ENCODE assay signal across 8 cellular contexts in genomic region chr19:42244452-42245220, GRCh38. TPM values are rescaled to one million over a fixed set of nuclear protein-coding genes. Genes with fewer than 3 reads are reported as not detected.
DNase-seq lines count a peak whose midpoint lies in the region; ATAC-seq and TF ChIP-seq lines count a peak whose summit lies in the region.

No MANE protein-coding gene starts in this region.

- no peaks in the 10 kb centered on the region for H3K27me3 ChIP-seq in A673 (replicated peaks; ENCODE audit: insufficient read depth, low read depth, low read length, poor library complexity)

- H3K36me3 ChIP-seq in A673 (ENCODE audit: insufficient read depth, low read length, poor library complexity, severe bottlenecking): peaks cover 18% of the 10 kb centered on the region

- intact Hi-C loops in A673 (cut with micrococcal nuclease; ENCODE audit: unreplicated experiment): no loop called here

- no peaks in the 10 kb centered on the region for H3K9me3 ChIP-seq in A673 (ENCODE audit: low read depth, low read length, poor library complexity, severe bottlenecking)

- TF ChIP-seq CTCF in A673 (conservative IDR thresholded peaks at IDR 0.05; ENCODE audit: low read depth, low read length) (peak; percentile 79), choroid plexus epithelial cell (conservative IDR thresholded peaks at IDR 0.05; ENCODE audit: low read depth, low read length) (peak; percentile 75)

- CTCF ChIA-PET in A673 (lab: Charles Lee): interaction anchor here (0.6 to 3.3 kb wide), 3 partner anchors 35 to 135 kb away, joined by 3 to 27 read pairs (median 4); no protein-coding TSS in a partner anchor

- H3K27ac ChIP-seq in A673 (ENCODE audit: low read depth, low read length, poor library complexity, severe bottlenecking): peak overlapping the region; percentile 82

- H3K4me3 ChIP-seq in A673 (ENCODE audit: low read depth, low read length, poor library complexity, severe bottlenecking): peak overlapping the region; percentile 72
- peak overlapping the region; percentile 60 for H3K4me3 ChIP-seq in choroid plexus epithelial cell (ENCODE audit: low read depth, low read length)

- DNase-seq in A673 (ENCODE audit: low spot score) (peak; percentile 98), NCI-H446 treated with DMSO at 0.1 percent for 48 hours (lab: John Stamatoyannopoulos, UW) (peak; percentile 90), choroid plexus epithelial cell (ENCODE audit: low read depth) (peak; percentile 95), kidney glomerular epithelial cell (lab: John Stamatoyannopoulos, UW) (peak; percentile 84)
- DNase-seq in activated CD4-positive, alpha-beta T cell treated with anti-CD3 and anti-CD28 coated beads for 24 hours (ENCODE audit: low read depth in 2 of 2): peak; percentile 79 to 86
- DNase-seq in stimulated activated CD4-positive, alpha-beta T cell treated with anti-CD3 and anti-CD28 coated beads, Interleukin-15, amount 100 ng/mL, for 48 hours (ENCODE audit: low read depth in 2 of 2): peak; percentile 83 to 90

- no TSS peak for BruUV-seq in A673 (replicated peaks; lab: Mats Ljungman, UMichigan)

- ATAC-seq in GM18858 (IDR thresholded peaks at IDR 0.05; ENCODE audit: unreplicated experiment) (peak; percentile 29), HG03196 (IDR thresholded peaks at IDR 0.05; ENCODE audit: unreplicated experiment) (peak; percentile 32)

- POLR2A ChIA-PET in A673 (lab: Charles Lee; ENCODE audit: low non-redundant PET): no interaction called here

- H3K4me1 ChIP-seq in A673 (ENCODE audit: insufficient read depth, low read length, poor library complexity, severe bottlenecking): peaks cover 40% of the 10 kb centered on the region

RNA-seq across cellular contexts. Expression of gene GSK3A, which starts 2.2 kb away (rescaled TPM):
- total RNA-seq in A673 (2021): 67.8 and 70.1 TPM in 2 replicates

RNA-seq across cellular contexts. Expression of gene ERF, which starts 10.3 kb away (rescaled TPM):
- total RNA-seq in A673 (2021): 149 and 164 TPM in 2 replicates

RNA-seq across cellular contexts. Expression of gene CIC, which starts 24.4 kb away (rescaled TPM):
- 75.8 and 80.3 TPM in 2 replicates for total RNA-seq in A673 (2021)

RNA-seq across cellular contexts. Expression of gene ZNF526, which starts 24.5 kb away (rescaled TPM):
- 17.4 and 21.3 TPM in 2 replicates for total RNA-seq in A673 (2021)

RNA-seq across cellular contexts. Expression of gene DEDD2, which starts 27.2 kb away (rescaled TPM):
- 32.1 and 35.2 TPM in 2 replicates for total RNA-seq in A673 (2021)

Comparison
In these comparisons a context has a peak if more than half of its experiments do, and no peak if none do; other contexts are left out.
1. Peak in every context shown above with its lines: DNase-seq, ATAC-seq, H3K4me3 ChIP-seq and H3K27ac ChIP-seq.